Comparison of ENCODE assay signal across 27 cellular contexts in genomic region chr4:107391630-107392028, GRCh38.
"Had no signal": no experiment of that assay in that cellular context is flagged by ENCODE, and none has a peak within 500 bp of the region (broad histone marks: within the 10 kb centered on the region; RNA-seq: fewer than 3 reads in every experiment).

No MANE protein-coding gene starts in this region.

- H3K36me3 Mint-ChIP-seq: activated CD4-positive, alpha-beta memory T cell treated with anti-CD3 and anti-CD28 coated beads for 36 hours; activated naive CD4-positive, alpha-beta T cell treated with anti-CD3 and anti-CD28 coated beads, Interleukin-2, amount 10 ng/mL, durations not matched to agents 7 days and 5 days; activated naive CD8-positive, alpha-beta T cell treated with anti-CD3 and anti-CD28 coated beads, Interleukin-2, amount 10 ng/mL, durations not matched to agents 7 days and 5 days had no signal

- ATAC-seq: effector memory CD8-positive, alpha-beta T cell; esophagus mucosa; gastroesophageal sphincter; left colon; right cardiac atrium had no signal

- DNase-seq: activated CD4-positive, alpha-beta memory T cell treated with anti-CD3 and anti-CD28 coated beads for 36 hours; activated CD4-positive, alpha-beta T cell treated with anti-CD3 and anti-CD28 coated beads, Interleukin-2, amount 10 ng/mL, durations not matched to agents 24 days and 14 days; activated CD4-positive, CD25-positive, alpha-beta regulatory T cell treated with anti-CD3 and anti-CD28 coated beads, Interleukin-2, amount 50 U/mL, for 72 hours; activated CD8-positive, alpha-beta memory T cell treated with anti-CD3 and anti-CD28 coated beads, Interleukin-2, amount 50 U/mL, for 4 hours; activated gamma-delta T cell; activated naive CD4-positive, alpha-beta T cell treated with anti-CD3 and anti-CD28 coated beads, Interleukin-2, amount 10 ng/mL, durations not matched to agents 7 days and 5 days; activated naive CD8-positive, alpha-beta T cell treated with anti-CD3 and anti-CD28 coated beads, Interleukin-2, amount 10 ng/mL, durations not matched to agents 7 days and 5 days; activated T-cell treated with anti-CD3 and anti-CD28 coated beads, Interleukin-2, amount 50 U/mL, for 1 hour; amniotic stem cell; brain microvascular endothelial cell; effector memory CD8-positive, alpha-beta T cell; hippocampal formation; kidney; left colon; mammary epithelial cell; posterior cingulate gyrus; right cardiac atrium; stimulated activated CD4-positive, alpha-beta T cell treated with anti-CD3 and anti-CD28 coated beads, Interleukin-2, amount 100 ng/mL, for 48 hours; stimulated activated naive CD4-positive, alpha-beta T cell treated with Interleukin-2 at 50 U/mL for 16 hours; T1000; trophoblast cell; WERI-Rb-1 had no signal

- H3K27ac Mint-ChIP-seq: activated CD4-positive, alpha-beta memory T cell treated with anti-CD3 and anti-CD28 coated beads for 36 hours; activated CD4-positive, alpha-beta T cell treated with anti-CD3 and anti-CD28 coated beads, Interleukin-2, amount 10 ng/mL, durations not matched to agents 24 days and 14 days; activated naive CD4-positive, alpha-beta T cell treated with anti-CD3 and anti-CD28 coated beads, Interleukin-2, amount 10 ng/mL, durations not matched to agents 7 days and 5 days; activated naive CD8-positive, alpha-beta T cell treated with anti-CD3 and anti-CD28 coated beads, Interleukin-2, amount 10 ng/mL, durations not matched to agents 7 days and 5 days; effector memory CD8-positive, alpha-beta T cell; nephron had no signal

- H3K4me3 Mint-ChIP-seq: activated CD4-positive, alpha-beta memory T cell treated with anti-CD3 and anti-CD28 coated beads for 36 hours; activated CD4-positive, alpha-beta T cell treated with anti-CD3 and anti-CD28 coated beads, Interleukin-2, amount 10 ng/mL, durations not matched to agents 24 days and 14 days; activated naive CD4-positive, alpha-beta T cell treated with anti-CD3 and anti-CD28 coated beads, Interleukin-2, amount 10 ng/mL, durations not matched to agents 7 days and 5 days; activated naive CD8-positive, alpha-beta T cell treated with anti-CD3 and anti-CD28 coated beads, Interleukin-2, amount 10 ng/mL, durations not matched to agents 7 days and 5 days; effector memory CD8-positive, alpha-beta T cell; nephron had no signal

- H3K9me3 Mint-ChIP-seq: activated CD4-positive, alpha-beta memory T cell treated with anti-CD3 and anti-CD28 coated beads for 36 hours; activated naive CD4-positive, alpha-beta T cell treated with anti-CD3 and anti-CD28 coated beads, Interleukin-2, amount 10 ng/mL, durations not matched to agents 7 days and 5 days; activated naive CD8-positive, alpha-beta T cell treated with anti-CD3 and anti-CD28 coated beads, Interleukin-2, amount 10 ng/mL, durations not matched to agents 7 days and 5 days; nephron had no signal

- H3K4me3 ChIP-seq: coronary artery, gastroesophageal sphincter, thoracic aorta had no signal

- H3K27me3 ChIP-seq: brain microvascular endothelial cell, gastroesophageal sphincter had no signal

- H3K27me3 Mint-ChIP-seq: activated CD4-positive, alpha-beta memory T cell treated with anti-CD3 and anti-CD28 coated beads for 36 hours; activated CD4-positive, alpha-beta T cell treated with anti-CD3 and anti-CD28 coated beads, Interleukin-2, amount 10 ng/mL, durations not matched to agents 24 days and 14 days; activated naive CD4-positive, alpha-beta T cell treated with anti-CD3 and anti-CD28 coated beads, Interleukin-2, amount 10 ng/mL, durations not matched to agents 7 days and 5 days; activated naive CD8-positive, alpha-beta T cell treated with anti-CD3 and anti-CD28 coated beads, Interleukin-2, amount 10 ng/mL, durations not matched to agents 7 days and 5 days; effector memory CD8-positive, alpha-beta T cell had no signal

- H3K9me3 ChIP-seq: gastroesophageal sphincter, thoracic aorta had no signal

- H3K36me3 ChIP-seq: brain microvascular endothelial cell, gastroesophageal sphincter, thoracic aorta, WERI-Rb-1 had no signal

- H3K4me1 Mint-ChIP-seq: activated CD4-positive, alpha-beta T cell treated with anti-CD3 and anti-CD28 coated beads, Interleukin-2, amount 10 ng/mL, durations not matched to agents 24 days and 14 days; activated naive CD4-positive, alpha-beta T cell treated with anti-CD3 and anti-CD28 coated beads, Interleukin-2, amount 10 ng/mL, durations not matched to agents 7 days and 5 days; activated naive CD8-positive, alpha-beta T cell treated with anti-CD3 and anti-CD28 coated beads, Interleukin-2, amount 10 ng/mL, durations not matched to agents 7 days and 5 days; nephron had no signal

- H3K27ac ChIP-seq: brain microvascular endothelial cell, coronary artery, gastroesophageal sphincter, thoracic aorta, WERI-Rb-1 had no signal
